In the genomic region with DNA sequence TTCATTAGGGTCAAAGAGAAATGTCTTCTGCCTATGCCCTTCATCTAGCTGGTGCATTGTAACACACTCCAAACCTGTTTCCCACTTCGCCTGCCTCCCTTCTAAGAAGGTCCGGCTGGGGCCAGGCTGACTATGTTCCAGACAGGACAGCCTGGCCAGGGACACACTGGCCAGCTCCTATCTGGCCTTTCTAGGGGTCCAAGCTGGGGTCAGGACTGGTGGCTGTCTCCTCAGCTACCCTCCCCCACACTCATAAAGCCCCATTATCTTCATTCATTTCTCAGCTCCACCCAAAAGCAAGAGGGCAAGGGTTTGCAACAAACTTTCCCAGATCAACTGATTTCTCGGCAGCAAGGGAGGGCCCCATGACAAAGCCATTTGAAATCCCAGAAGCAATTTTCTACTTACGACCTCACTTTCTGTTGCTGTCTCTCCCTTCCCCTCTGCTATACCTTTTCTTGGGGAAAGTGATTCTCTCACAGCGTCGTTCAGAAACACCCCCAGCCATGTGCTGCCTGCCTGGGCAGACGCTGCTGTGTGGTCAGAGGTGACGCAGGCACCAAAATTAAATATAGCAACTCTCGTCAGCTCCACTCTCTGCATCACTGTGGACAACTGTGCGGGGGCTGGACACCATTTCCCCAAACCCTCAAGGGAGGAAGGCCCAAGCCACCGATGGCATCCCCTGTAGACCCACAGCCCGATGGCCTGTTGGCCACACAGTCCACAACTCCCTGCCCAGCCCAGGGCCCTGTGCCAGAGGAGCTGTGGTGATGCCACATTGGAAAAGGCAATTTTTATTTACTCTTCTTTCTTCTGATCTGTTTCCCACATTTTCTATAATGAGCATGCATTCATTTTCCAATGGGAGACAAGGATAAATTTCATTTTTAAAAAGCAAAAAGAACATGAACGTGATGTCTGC, we compare ENCODE assay signal across 9 cellular contexts. TPM values are rescaled to one million over a fixed set of nuclear protein-coding genes. Genes with fewer than 3 reads are reported as not detected.
A peak's percentile ranks its signal among the peaks of the same experiment; 100 is the strongest.
DNase-seq lines count a peak whose midpoint lies in the region; ATAC-seq, FAIRE-seq and TF ChIP-seq lines count a peak whose summit lies in the region.
"Had no signal": no experiment of that assay in that cellular context is flagged by ENCODE, and none has a peak within 500 bp of the region (broad histone marks: within the 10 kb centered on the region; RNA-seq: fewer than 3 reads in every experiment).

No MANE protein-coding gene starts in this region.

- no peaks in the 10 kb centered on the region for H3K79me1 ChIP-seq in H1 (ENCODE audit: low read depth, low read length)

- CTCF ChIA-PET in H1 (lab: Charles Lee; ENCODE audit: partially characterized antibody): interaction anchor here (0.8 to 1.0 kb wide), 2 partner anchors 11 to 14 kb away, joined by 4 read pairs; no protein-coding TSS in a partner anchor

- no peaks in the 10 kb centered on the region for H3K9me3 ChIP-seq in H1 (ENCODE audit: insufficient read depth in 2 of 2, low read depth in 1 of 2, low read length in 1 of 2)

- no peak overlapping the region for H3K18ac ChIP-seq in H1 (ENCODE audit: extremely low read depth, low read length)

- no peak for TF ChIP-seq RAD21 in H1 (IDR thresholded peaks at IDR 0.05 in 1 of 2, conservative IDR thresholded peaks at IDR 0.05 in 1 of 2; ENCODE audit: low read depth in 2 of 2, low read length in 2 of 2)

- TF ChIP-seq CTCF in GM13977 (IDR thresholded peaks at IDR 0.05; ENCODE audit: extremely low read depth, insufficient read depth, missing control alignments) (no peak), H1 (IDR thresholded peaks at IDR 0.05; ENCODE audit: control extremely low read depth in 1 of 3, insufficient read depth in 1 of 3, low read depth in 1 of 3, low read length in 3 of 3) (no peak)

- H3K9ac ChIP-seq in H1 (replicated peaks in 1 of 4; ENCODE audit: extremely low read depth in 1 of 4, low read depth in 3 of 4, low read length in 3 of 4): no peak overlapping the region

- ATAC-seq in GM21360 (IDR thresholded peaks at IDR 0.05; ENCODE audit: unreplicated experiment): peak; percentile 43
- peak; percentile 59 for ATAC-seq in HG03280 (IDR thresholded peaks at IDR 0.05; ENCODE audit: unreplicated experiment)

- H3K4me1 ChIP-seq in H1 (replicated peaks in 1 of 4; ENCODE audit: control insufficient read depth in 3 of 4, insufficient read depth in 4 of 4, low read length in 3 of 4): peaks cover 0 to 3% (median 0%) of the 10 kb centered on the region in 4 experiments; a peak in 1 of 7 replicates

- no peak overlapping the region for H2AK5ac ChIP-seq in H1 (ENCODE audit: low read depth, low read length)

- H3K23me2 ChIP-seq in H1 (ENCODE audit: low read depth, low read length): no peaks in the 10 kb centered on the region

- H4K5ac ChIP-seq in H1 (ENCODE audit: insufficient read length, low read depth, low read length): no peak overlapping the region

- no peak overlapping the region for H2BK120ac ChIP-seq in H1 (replicated peaks; ENCODE audit: low read depth, low read length)

- no peak for TF ChIP-seq EP300 in H1 (IDR thresholded peaks at IDR 0.05; ENCODE audit: borderline replicate concordance in 1 of 2, low read depth in 2 of 2, low read length in 2 of 2)

- no peak overlapping the region for H3K27ac ChIP-seq in H1 (ENCODE audit: low read depth, low read length)

- H3K4me2 ChIP-seq in H1 (ENCODE audit: insufficient read depth in 1 of 2, low read depth in 2 of 2, low read length in 2 of 2): no peak overlapping the region

- H4K91ac ChIP-seq in H1 (replicated peaks; ENCODE audit: insufficient read length, low read length): no peak overlapping the region

- no peaks in the 10 kb centered on the region for H4K20me1 ChIP-seq in H1 (replicated peaks in 1 of 2; ENCODE audit: control insufficient read depth in 1 of 2, insufficient read depth in 2 of 2, low read length in 2 of 2)

- no peak overlapping the region for H2BK5ac ChIP-seq in H1 (ENCODE audit: low read depth, low read length)

- DNase-seq in GM13977 (ENCODE audit: low spot score): peak; percentile 90
- DNase-seq in H1 (ENCODE audit: low read depth in 1 of 2, low spot score in 2 of 2): no peak
- no peak for DNase-seq in cerebellum (ENCODE audit: low spot score)
- no peak for DNase-seq in activated CD4-positive, alpha-beta T cell treated with anti-CD3 and anti-CD28 coated beads for 48 hours
- DNase-seq in NCI-H1930 (lab: John Stamatoyannopoulos, UW): no peak
- no peak for DNase-seq in stimulated activated naive CD4-positive, alpha-beta T cell treated with Interleukin-2 at 50 U/mL for 16 hours (lab: John Stamatoyannopoulos, UW)
- DNase-seq: NCI-H1417 had no signal

- no peaks in the 10 kb centered on the region for H3K36me3 ChIP-seq in H1 (ENCODE audit: control insufficient read depth in 2 of 4, insufficient read depth in 4 of 4, low read length in 3 of 4)

- H2BK15ac ChIP-seq in H1 (ENCODE audit: low read length): no peak overlapping the region

- H3K56ac ChIP-seq in H1 (replicated peaks; ENCODE audit: insufficient read length, low read depth, low read length): no peak overlapping the region

- in situ Hi-C loops in GM13977 (cut with MboI; ENCODE audit: low pct_unique_long_range_greater_than_20kb, low sequenced_read_pairs, unreplicated experiment): no loop called here

- no peak overlapping the region for H3K4ac ChIP-seq in H1 (replicated peaks; ENCODE audit: insufficient read length, low read depth, low read length)

- no peak for FAIRE-seq in H1 (lab: Jason Lieb, UNC)

- H3K27me3 ChIP-seq in H1 (replicated peaks in 1 of 4; ENCODE audit: control insufficient read depth in 3 of 4, extremely low read depth in 1 of 4, insufficient read depth in 3 of 4, low read length in 3 of 4): no peaks in the 10 kb centered on the region; a peak in 2 of 7 replicates

- no peaks in the 10 kb centered on the region for H3K79me2 ChIP-seq in H1 (ENCODE audit: control insufficient read depth in 1 of 2, insufficient read depth in 2 of 2, low read length in 2 of 2)

- no peak overlapping the region for H3K4me3 ChIP-seq in H1 (ENCODE audit: extremely low read depth in 1 of 4, insufficient read depth in 2 of 4, low read depth in 3 of 4, low read length in 4 of 4)

- H2BK20ac ChIP-seq in H1 (ENCODE audit: low read length): no peak overlapping the region

- H4K8ac ChIP-seq in H1 (ENCODE audit: extremely low read depth, insufficient read depth, low read length): no peak overlapping the region

- no peak overlapping the region for H2BK12ac ChIP-seq in H1 (ENCODE audit: low read depth, low read length)

- peak overlapping the region; percentile 66; the same call in 1 of the 2 replicates for H2AFZ ChIP-seq in H1 (ENCODE audit: low read length)

- 90% methylated on average over 13 of the region's 13 CpGs; no CpG with 5 or more reads in 1 of the 2 experiments for WGBS in H1 (ENCODE audit: extremely low coverage in 1 of 2, insufficient coverage in 1 of 2, insufficient read length in 1 of 2, insufficient replicate concordance in 2 of 2, low coverage in 1 of 2, low lambda C conversion rate in 2 of 2, missing lambda C conversion rate in 1 of 2), 2 experiments

- TF ChIP-seq POLR2A in H1 (IDR thresholded peaks at IDR 0.05; ENCODE audit: control extremely low read depth in 1 of 2, low read depth in 2 of 2, low read length in 2 of 2): no peak

- POLR2A ChIA-PET in H1 (lab: Charles Lee; ENCODE audit: partially characterized antibody): interaction anchor here (0.6 to 0.9 kb wide), 3 partner anchors 13 to 302 kb away, joined by 3 to 4 read pairs (median 3); no protein-coding TSS in a partner anchor

- H3K23ac ChIP-seq in H1 (ENCODE audit: insufficient read length): no peak overlapping the region

- no peak overlapping the region for H3K14ac ChIP-seq in H1 (ENCODE audit: insufficient read length)

TF ChIP-seq in H1, 55 proteins besides CTCF, POLR2A, EP300 and RAD21:
- TF ChIP-seq YY1 (IDR thresholded peaks at IDR 0.05; ENCODE audit: low read depth, low read length): no peak
- no peak for TF ChIP-seq RNF2 (IDR thresholded peaks at IDR 0.05; ENCODE audit: borderline replicate concordance, low read depth, low read length, missing control alignments, poor library complexity, severe bottlenecking)
- no peak for TF ChIP-seq JUN (IDR thresholded peaks at IDR 0.05; ENCODE audit: low read depth, low read length)
- no peak for TF ChIP-seq SAP30 (IDR thresholded peaks at IDR 0.05; ENCODE audit: insufficient read depth, insufficient replicate concordance, low read length)
- TF ChIP-seq CHD2 (IDR thresholded peaks at IDR 0.05; ENCODE audit: low read length): no peak
- no peak for TF ChIP-seq PHF8 (conservative IDR thresholded peaks at IDR 0.05; ENCODE audit: low read depth, low read length)
- TF ChIP-seq TEAD4 (IDR thresholded peaks at IDR 0.05; ENCODE audit: low read depth, low read length): no peak
- TF ChIP-seq CEBPB (IDR thresholded peaks at IDR 0.05; ENCODE audit: low read depth, low read length): no peak
- TF ChIP-seq BRCA1 (IDR thresholded peaks at IDR 0.05; ENCODE audit: low read depth, low read length): no peak
- no peak for TF ChIP-seq SP4 (IDR thresholded peaks at IDR 0.05; ENCODE audit: low read length)
- TF ChIP-seq RFX5 (IDR thresholded peaks at IDR 0.05; ENCODE audit: borderline replicate concordance, low read depth, low read length): no peak
- TF ChIP-seq GTF2F1 (IDR thresholded peaks at IDR 0.05; ENCODE audit: borderline replicate concordance, low read depth, low read length): no peak
- no peak for TF ChIP-seq KDM1A (IDR thresholded peaks at IDR 0.05; ENCODE audit: borderline replicate concordance, low read length)

RNA-seq across cellular contexts. Expression of a gene that starts 6.1 kb away (rescaled TPM):
- not detected in 2 replicates for total RNA-seq in H1 (2021; fragmentation: NEBNext Ultra II Directional; extraction: Animal tissue kit (Norgen Biotek cat#: 25700))
- polyA plus RNA-seq in H1 (2011; rRNA removed): not detected in 2 replicates
- not detected for polyA plus RNA-seq in H1 (2011; cell fraction: cytosol; rRNA removed)
- 0.36 TPM for polyA plus RNA-seq in H1 (2011; cell fraction: nucleus; rRNA removed)
- polyA plus RNA-seq in H1 (2012, experiment 1 of 2): not detected in 4 replicates
- polyA plus RNA-seq in H1 (2012, experiment 2 of 2): not detected
- not detected for polyA plus RNA-seq in H1 (2013, experiment 1 of 2)
- not detected for polyA plus RNA-seq in H1 (2013, experiment 2 of 2)
- polyA minus RNA-seq in H1 (2011; rRNA and poly(A)+ RNA removed): not detected in 2 replicates
- polyA minus RNA-seq in H1 (2011; cell fraction: cytosol; rRNA and poly(A)+ RNA removed): not detected
- polyA minus RNA-seq in H1 (2011; cell fraction: nucleus; rRNA and poly(A)+ RNA removed): not detected
- total RNA-seq in cerebellum: not detected

RNA-seq across cellular contexts. Expression of a gene that starts 9.8 kb away (rescaled TPM):
- total RNA-seq in H1 (2021; fragmentation: NEBNext Ultra II Directional; extraction: Animal tissue kit (Norgen Biotek cat#: 25700)): not detected in 2 replicates
- polyA plus RNA-seq in H1 (2011; rRNA removed): not detected in 2 replicates
- not detected for polyA plus RNA-seq in H1 (2011; cell fraction: cytosol; rRNA removed)
- polyA plus RNA-seq in H1 (2011; cell fraction: nucleus; rRNA removed): not detected
- polyA plus RNA-seq in H1 (2012, experiment 1 of 2): not detected in 4 replicates
- not detected for polyA plus RNA-seq in H1 (2012, experiment 2 of 2)
- polyA plus RNA-seq in H1 (2013, experiment 1 of 2): not detected
- not detected for polyA plus RNA-seq in H1 (2013, experiment 2 of 2)
- not detected in 2 replicates for polyA minus RNA-seq in H1 (2011; rRNA and poly(A)+ RNA removed)
- not detected for polyA minus RNA-seq in H1 (2011; cell fraction: cytosol; rRNA and poly(A)+ RNA removed)
- polyA minus RNA-seq in H1 (2011; cell fraction: nucleus; rRNA and poly(A)+ RNA removed): not detected
- not detected for total RNA-seq in cerebellum
